ENCODE assay signal across 25 cellular contexts in the genomic region with DNA sequence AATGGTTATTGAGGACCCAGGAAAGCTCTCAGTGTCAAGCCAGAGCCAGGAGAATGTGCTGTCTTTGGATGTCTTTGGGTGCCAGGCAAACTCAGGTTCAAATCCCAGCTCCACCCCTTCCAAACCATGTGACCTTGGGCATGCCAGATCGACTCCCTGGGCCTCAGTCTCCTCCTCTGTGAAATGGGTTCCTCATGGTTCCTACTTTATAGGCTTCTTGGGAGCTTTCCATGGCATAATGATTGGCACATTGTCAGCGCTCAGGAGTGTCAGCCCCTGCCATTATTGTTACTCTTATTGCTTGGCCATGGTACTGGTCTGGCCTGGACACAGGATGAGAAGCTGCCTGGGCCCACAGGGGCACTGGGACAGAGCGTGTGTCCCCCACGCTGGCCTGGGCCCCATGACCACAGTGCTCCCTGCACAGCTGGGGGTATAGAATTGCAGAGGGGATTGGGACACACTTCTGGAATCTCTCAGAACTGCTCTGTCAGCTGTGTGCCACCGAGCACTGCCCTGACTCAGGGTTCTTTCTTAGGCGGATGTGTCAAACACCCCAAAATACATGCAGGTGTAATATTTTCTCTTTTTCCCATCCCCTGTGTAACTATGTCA. TPM values are rescaled to one million over a fixed set of nuclear protein-coding genes. Genes with fewer than 3 reads are reported as not detected.
"Had no signal": no experiment of that assay in that cellular context is flagged by ENCODE, and none has a peak within 500 bp of the region (broad histone marks: within the 10 kb centered on the region; RNA-seq: fewer than 3 reads in every experiment).

No MANE protein-coding gene starts in this region.

- H3K9me3 ChIP-seq: SK-N-SH had no signal

- H3K36me3 Mint-ChIP-seq: activated CD8-positive, alpha-beta memory T cell treated with anti-CD3 and anti-CD28 coated beads, Interleukin-2, amount 10 ng/mL, durations not matched to agents 7 days and 5 days; activated naive CD8-positive, alpha-beta T cell treated with anti-CD3 and anti-CD28 coated beads for 36 hours; immature natural killer cell; naive thymus-derived CD8-positive, alpha-beta T cell; neural progenitor cell had no signal

- ATAC-seq: activated CD4-positive, CD25-positive, alpha-beta regulatory T cell treated with anti-CD3 and anti-CD28 coated beads, Interleukin-2, amount 50 U/mL, for 24 hours; activated CD8-positive, alpha-beta memory T cell treated with anti-CD3 and anti-CD28 coated beads, Interleukin-2, amount 10 ng/mL, durations not matched to agents 7 days and 5 days; foreskin keratinocyte; left lobe of liver; naive thymus-derived CD8-positive, alpha-beta T cell had no signal

- H3K4me1 ChIP-seq: foreskin keratinocyte, neural progenitor cell had no signal

- H3K27me3 Mint-ChIP-seq: activated CD4-positive, alpha-beta memory T cell treated with anti-CD3 and anti-CD28 coated beads, Interleukin-2, amount 10 ng/mL, durations not matched to agents 7 days and 5 days; activated CD4-positive, alpha-beta T cell treated with anti-CD3 and anti-CD28 coated beads, Interleukin-2, amount 10 ng/mL, durations not matched to agents 24 days and 14 days; activated CD8-positive, alpha-beta memory T cell treated with anti-CD3 and anti-CD28 coated beads, Interleukin-2, amount 10 ng/mL, durations not matched to agents 7 days and 5 days; activated naive CD8-positive, alpha-beta T cell treated with anti-CD3 and anti-CD28 coated beads for 36 hours; naive thymus-derived CD8-positive, alpha-beta T cell had no signal

- H3K4me3 Mint-ChIP-seq: activated CD4-positive, alpha-beta memory T cell treated with anti-CD3 and anti-CD28 coated beads, Interleukin-2, amount 10 ng/mL, durations not matched to agents 7 days and 5 days; activated CD4-positive, alpha-beta T cell treated with anti-CD3 and anti-CD28 coated beads, Interleukin-2, amount 10 ng/mL, durations not matched to agents 24 days and 14 days; activated CD8-positive, alpha-beta memory T cell treated with anti-CD3 and anti-CD28 coated beads, Interleukin-2, amount 10 ng/mL, durations not matched to agents 7 days and 5 days; activated naive CD8-positive, alpha-beta T cell treated with anti-CD3 and anti-CD28 coated beads for 36 hours; naive thymus-derived CD8-positive, alpha-beta T cell; neural progenitor cell had no signal

- H3K4me3 ChIP-seq: lung, neural progenitor cell had no signal

- H3K36me3 ChIP-seq: neural progenitor cell had no signal

- DNase-seq: activated CD4-positive, alpha-beta memory T cell treated with anti-CD3 and anti-CD28 coated beads, Interleukin-2, amount 10 ng/mL, durations not matched to agents 7 days and 5 days; activated CD4-positive, alpha-beta T cell treated with anti-CD3 and anti-CD28 coated beads, Interleukin-2, amount 10 ng/mL, durations not matched to agents 24 days and 14 days; activated CD8-positive, alpha-beta memory T cell treated with anti-CD3 and anti-CD28 coated beads, Interleukin-2, amount 10 ng/mL, durations not matched to agents 7 days and 5 days; activated naive CD4-positive, alpha-beta T cell treated with Interleukin-2 at 50 U/mL for 16 hours; cerebellar nuclear complex; cortex of kidney; foreskin keratinocyte; immature natural killer cell; naive thymus-derived CD8-positive, alpha-beta T cell; retina; SK-N-SH had no signal

- H3K27me3 ChIP-seq: foreskin keratinocyte, neural progenitor cell had no signal

- H3K9me3 Mint-ChIP-seq: activated CD4-positive, alpha-beta memory T cell treated with anti-CD3 and anti-CD28 coated beads, Interleukin-2, amount 10 ng/mL, durations not matched to agents 7 days and 5 days; activated CD4-positive, alpha-beta T cell treated with anti-CD3 and anti-CD28 coated beads, Interleukin-2, amount 10 ng/mL, durations not matched to agents 24 days and 14 days; activated naive CD8-positive, alpha-beta T cell treated with anti-CD3 and anti-CD28 coated beads for 36 hours; immature natural killer cell; naive thymus-derived CD8-positive, alpha-beta T cell; neural progenitor cell had no signal

- H3K27ac Mint-ChIP-seq: activated CD4-positive, alpha-beta memory T cell treated with anti-CD3 and anti-CD28 coated beads, Interleukin-2, amount 10 ng/mL, durations not matched to agents 7 days and 5 days; activated CD4-positive, alpha-beta T cell treated with anti-CD3 and anti-CD28 coated beads, Interleukin-2, amount 10 ng/mL, durations not matched to agents 24 days and 14 days; activated CD8-positive, alpha-beta memory T cell treated with anti-CD3 and anti-CD28 coated beads, Interleukin-2, amount 10 ng/mL, durations not matched to agents 7 days and 5 days; activated naive CD8-positive, alpha-beta T cell treated with anti-CD3 and anti-CD28 coated beads for 36 hours; immature natural killer cell had no signal

- H3K4me1 Mint-ChIP-seq: activated CD4-positive, alpha-beta memory T cell treated with anti-CD3 and anti-CD28 coated beads, Interleukin-2, amount 10 ng/mL, durations not matched to agents 7 days and 5 days; activated CD4-positive, alpha-beta T cell treated with anti-CD3 and anti-CD28 coated beads, Interleukin-2, amount 10 ng/mL, durations not matched to agents 24 days and 14 days; activated naive CD8-positive, alpha-beta T cell treated with anti-CD3 and anti-CD28 coated beads for 36 hours had no signal

- H3K27ac ChIP-seq: epithelial cell of prostate, foreskin keratinocyte, neural progenitor cell, VCaP had no signal

RNA-seq across cellular contexts. Expression of a gene that starts 37.6 kb away (rescaled TPM):
- total RNA-seq: bronchial epithelial cell; foreskin keratinocyte; kidney epithelial cell; lung; naive thymus-derived CD8-positive, alpha-beta T cell; omental fat pad; subcutaneous adipose tissue; ureter had no signal
- polyA plus RNA-seq: immature natural killer cell; naive thymus-derived CD8-positive, alpha-beta T cell had no signal

RNA-seq across cellular contexts. Expression of a gene that starts 57.4 kb away (rescaled TPM):
- total RNA-seq: activated CD4-positive, alpha-beta memory T cell treated with anti-CD3 and anti-CD28 coated beads, Interleukin-2, amount 10 ng/mL, durations not matched to agents 7 days and 5 days; activated CD4-positive, alpha-beta T cell treated with anti-CD3 and anti-CD28 coated beads, Interleukin-2, amount 10 ng/mL, durations not matched to agents 24 days and 14 days; activated CD8-positive, alpha-beta memory T cell treated with anti-CD3 and anti-CD28 coated beads, Interleukin-2, amount 10 ng/mL, durations not matched to agents 7 days and 5 days; activated naive CD8-positive, alpha-beta T cell treated with anti-CD3 and anti-CD28 coated beads for 36 hours; astrocyte; bronchial epithelial cell; foreskin keratinocyte; kidney epithelial cell; left lobe of liver; naive thymus-derived CD8-positive, alpha-beta T cell; omental fat pad; subcutaneous adipose tissue; T-helper 2 cell treated with Interferon-gamma antibody and Interleukin-4, amounts not matched to agents 100 ng/mL and 5 ng/mL, for 36 hours had no signal
- polyA plus RNA-seq: immature natural killer cell; naive thymus-derived CD8-positive, alpha-beta T cell had no signal
